ENCODE assay signal across 1 cellular context in genomic region chr3:122515020-122515468, GRCh38.
TF ChIP-seq lines count a peak whose summit lies in the region.

No MANE protein-coding gene starts in this region.

TF ChIP-seq in HepG2, 621 proteins besides CTCF, POLR2A, EP300 and RAD21 (continues in another document):
- TF ChIP-seq ZNF333 (CRISPR knock-in tag; IDR thresholded peaks at IDR 0.05; ENCODE audit: borderline replicate concordance) (no peak), FOXJ3 (CRISPR knock-in tag; IDR thresholded peaks at IDR 0.05; ENCODE audit: borderline replicate concordance) (no peak), ZNF34 (CRISPR knock-in tag; IDR thresholded peaks at IDR 0.05; ENCODE audit: borderline replicate concordance) (no peak), ZNF264 (CRISPR knock-in tag; IDR thresholded peaks at IDR 0.05) (no peak), NAIF1 (CRISPR knock-in tag; IDR thresholded peaks at IDR 0.05; ENCODE audit: borderline replicate concordance) (no peak), ZNF563 (CRISPR knock-in tag; IDR thresholded peaks at IDR 0.05) (0 out of 2 replicates have a peak, but pooled peaks have one; percentile 1), MYNN (CRISPR knock-in tag; IDR thresholded peaks at IDR 0.05; ENCODE audit: low read depth) (no peak), ZC3H13 (CRISPR knock-in tag; IDR thresholded peaks at IDR 0.05) (no peak), ZNF292 (CRISPR knock-in tag; IDR thresholded peaks at IDR 0.05; ENCODE audit: borderline replicate concordance, low read depth) (no peak), ZBTB7A (CRISPR knock-in tag; IDR thresholded peaks at IDR 0.05) (peak; percentile 51; the same call in 1 of the 2 replicates), PRDM4 (CRISPR knock-in tag; IDR thresholded peaks at IDR 0.05; ENCODE audit: borderline replicate concordance) (no peak), GABPA (IDR thresholded peaks at IDR 0.05; ENCODE audit: low read depth, low read length) (no peak), GABPA (CRISPR knock-in tag; IDR thresholded peaks at IDR 0.05; ENCODE audit: low read depth) (0 out of 2 replicates have a peak, but pooled peaks have one; percentile 47), TMF1 (CRISPR knock-in tag; IDR thresholded peaks at IDR 0.05; ENCODE audit: low read depth) (peak; percentile 7; the same call in 1 of the 2 replicates), MTA3 (CRISPR knock-in tag; IDR thresholded peaks at IDR 0.05) (no peak), ZNF709 (CRISPR knock-in tag; IDR thresholded peaks at IDR 0.05) (peak; percentile 32; the same call in 1 of the 2 replicates), FLYWCH1 (CRISPR knock-in tag; IDR thresholded peaks at IDR 0.05) (no peak), PCBP2 (optimal IDR thresholded peaks at IDR 0.05; ENCODE audit: low read depth, low read length, poor library complexity, severe bottlenecking) (no peak), CC2D1A (CRISPR knock-in tag; IDR thresholded peaks at IDR 0.05) (no peak), ZNF710 (CRISPR knock-in tag; IDR thresholded peaks at IDR 0.05; ENCODE audit: borderline replicate concordance) (no peak), ARID4A (CRISPR knock-in tag; IDR thresholded peaks at IDR 0.05; ENCODE audit: borderline replicate concordance) (no peak; the same call in 1 of the 2 replicates), CREB1 (IDR thresholded peaks at IDR 0.05) (no peak), CREB1 (CRISPR knock-in tag; IDR thresholded peaks at IDR 0.05) (peak; percentile 67; the same call in 1 of the 2 replicates), ZBTB20 (CRISPR knock-in tag; IDR thresholded peaks at IDR 0.05; ENCODE audit: borderline replicate concordance, low read depth) (no peak), TBL1XR1 (IDR thresholded peaks at IDR 0.05; ENCODE audit: borderline replicate concordance, low read length, partially characterized antibody) (no peak), ZNF431 (CRISPR knock-in tag; IDR thresholded peaks at IDR 0.05; ENCODE audit: borderline replicate concordance, low read depth) (no peak), GTF2F1 (IDR thresholded peaks at IDR 0.05; ENCODE audit: low read length) (no peak), SP2 (CRISPR knock-in tag; IDR thresholded peaks at IDR 0.05) (no peak), E2F5 (CRISPR knock-in tag; conservative IDR thresholded peaks at IDR 0.05) (no peak), ZBED4 (CRISPR knock-in tag; IDR thresholded peaks at IDR 0.05; ENCODE audit: borderline replicate concordance) (no peak), ZBTB38 (CRISPR knock-in tag; IDR thresholded peaks at IDR 0.05) (peak; percentile 84; the same call in 1 of the 2 replicates), ZNF780A (CRISPR knock-in tag; IDR thresholded peaks at IDR 0.05) (no peak), SMARCE1 (IDR thresholded peaks at IDR 0.05; ENCODE audit: borderline replicate concordance) (no peak), NFAT5 (CRISPR knock-in tag; IDR thresholded peaks at IDR 0.05) (no peak), TOPORS (CRISPR knock-in tag; IDR thresholded peaks at IDR 0.05) (0 out of 2 replicates have a peak, but pooled peaks have one; percentile 71), ZNF747 (CRISPR knock-in tag; IDR thresholded peaks at IDR 0.05; ENCODE audit: borderline replicate concordance) (no peak), ZNF816 (CRISPR knock-in tag; IDR thresholded peaks at IDR 0.05; ENCODE audit: borderline replicate concordance) (no peak)
